18 cellular contexts compared by ENCODE assay signal in the genomic region with DNA sequence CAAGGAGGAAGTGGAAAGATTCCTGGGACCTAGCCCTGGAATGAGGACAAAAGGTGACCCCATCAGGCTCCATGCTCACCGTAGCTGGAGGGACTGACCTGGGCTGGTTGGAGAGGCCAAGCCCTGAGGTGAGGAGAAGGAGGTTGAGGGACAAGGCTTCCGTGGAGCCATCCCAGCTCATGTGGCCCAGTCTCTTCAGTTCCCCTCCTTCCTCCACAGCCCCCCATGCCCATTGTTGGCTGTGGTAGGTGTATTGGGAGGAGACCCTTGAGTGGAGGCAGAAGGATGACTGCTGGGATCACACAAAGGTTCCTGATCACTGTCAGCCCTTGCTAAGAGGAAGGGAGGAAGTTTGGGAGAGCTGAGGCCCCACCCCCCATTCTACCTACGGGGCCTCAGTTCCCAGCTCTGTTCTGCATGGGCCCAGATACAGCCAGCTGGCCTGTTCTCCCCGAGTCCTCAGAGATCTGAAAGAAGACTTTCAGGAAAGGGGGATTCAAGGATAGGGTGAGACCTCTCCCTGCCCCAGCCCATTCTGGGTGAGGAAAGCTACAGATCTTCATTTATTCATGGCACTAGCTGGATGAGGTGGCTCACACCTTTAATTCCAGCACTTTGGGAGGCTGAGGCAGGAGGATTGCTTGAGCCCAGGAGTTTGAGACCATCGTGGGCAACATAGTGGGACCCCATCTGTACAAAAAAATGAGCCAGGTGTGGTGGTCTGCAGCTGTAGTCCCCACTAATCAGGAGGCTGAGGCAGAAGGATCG. TPM values are rescaled to one million over a fixed set of nuclear protein-coding genes. Genes with fewer than 3 reads are reported as not detected.
"Had no signal": no experiment of that assay in that cellular context is flagged by ENCODE, and none has a peak within 500 bp of the region (broad histone marks: within the 10 kb centered on the region; RNA-seq: fewer than 3 reads in every experiment).

No MANE protein-coding gene starts in this region.

- H3K4me3 ChIP-seq: cardiac muscle cell, heart right ventricle, lower lobe of right lung, tibial artery, uterus had no signal

- DNase-seq: cortex of kidney had no signal

- H3K79me2 ChIP-seq: parathyroid adenoma had no signal

- H3K27ac ChIP-seq: cardiac muscle cell, heart right ventricle, lower lobe of right lung, parathyroid adenoma, tibial artery, uterus, WERI-Rb-1 had no signal

- H2AFZ ChIP-seq: parathyroid adenoma had no signal

- H3K27ac Mint-ChIP-seq: activated naive CD4-positive, alpha-beta T cell treated with anti-CD3 and anti-CD28 coated beads for 36 hours; activated naive CD8-positive, alpha-beta T cell treated with anti-CD3 and anti-CD28 coated beads, Interleukin-2, amount 50 U/mL, for 24 hours; activated T-helper 2 cell treated with anti-CD3 and anti-CD28 coated beads, Interferon-gamma antibody, Interleukin-2, Interleukin-4, amounts not matched to agents 10 μg/mL and 5 μg/mL and 100 μg/mL, durations not matched to agents 14 hours and 24 hours and 36 hours had no signal

- H3K36me3 ChIP-seq: cardiac muscle cell, heart right ventricle, lower lobe of right lung, tibial artery, uterus, WERI-Rb-1 had no signal

- H3K4me3 Mint-ChIP-seq: activated naive CD4-positive, alpha-beta T cell treated with anti-CD3 and anti-CD28 coated beads for 36 hours; activated naive CD8-positive, alpha-beta T cell treated with anti-CD3 and anti-CD28 coated beads, Interleukin-2, amount 50 U/mL, for 24 hours; effector memory CD8-positive, alpha-beta T cell had no signal

- H3K9me3 Mint-ChIP-seq: activated naive CD4-positive, alpha-beta T cell treated with anti-CD3 and anti-CD28 coated beads for 36 hours; activated naive CD8-positive, alpha-beta T cell treated with anti-CD3 and anti-CD28 coated beads, Interleukin-2, amount 50 U/mL, for 24 hours; activated T-helper 2 cell treated with anti-CD3 and anti-CD28 coated beads, Interferon-gamma antibody, Interleukin-2, Interleukin-4, amounts not matched to agents 10 μg/mL and 5 μg/mL and 100 μg/mL, durations not matched to agents 14 hours and 24 hours and 36 hours; effector memory CD8-positive, alpha-beta T cell had no signal

- H3K9me3 ChIP-seq: heart right ventricle, lower lobe of right lung, tibial artery, uterus had no signal

- H3K4me1 ChIP-seq: lower lobe of right lung, parathyroid adenoma had no signal

- H3K9ac ChIP-seq: parathyroid adenoma had no signal

- H3K27me3 ChIP-seq: uterus had no signal

RNA-seq across cellular contexts. Expression of gene RHBG, which starts 17.3 kb away (rescaled TPM):
- total RNA-seq: activated naive CD4-positive, alpha-beta T cell treated with anti-CD3 and anti-CD28 coated beads for 36 hours; activated T-helper 2 cell treated with anti-CD3 and anti-CD28 coated beads, Interferon-gamma antibody, Interleukin-2, Interleukin-4, amounts not matched to agents 10 μg/mL and 5 μg/mL and 100 μg/mL, durations not matched to agents 14 hours and 24 hours and 36 hours; cardiac muscle cell; epithelial cell of proximal tubule; frontal cortex; heart right ventricle; left colon; lower lobe of right lung; myocyte; T-helper 1 cell treated with Interleukin-12 subunit alpha and Interleukin-12 subunit beta and Interleukin-4 antibody, amounts not matched to agents 30 ng/mL and 1 ng/mL, for 36 hours had no signal
- polyA plus RNA-seq: cardiac muscle cell, heart right ventricle, neural cell had no signal

RNA-seq across cellular contexts. Expression of gene TSACC, which starts 48.0 kb away (rescaled TPM):
- total RNA-seq: cardiac muscle cell; frontal cortex; left colon; lower lobe of right lung; myocyte; T-helper 1 cell treated with Interleukin-12 subunit alpha and Interleukin-12 subunit beta and Interleukin-4 antibody, amounts not matched to agents 30 ng/mL and 1 ng/mL, for 36 hours; uterus had no signal
- polyA plus RNA-seq: heart right ventricle, neural cell had no signal
